17 cellular contexts compared by ENCODE assay signal in genomic region chr5:2169862-2170820, GRCh38.
"Had no signal": no experiment of that assay in that cellular context is flagged by ENCODE, and none has a peak within 500 bp of the region (broad histone marks: within the 10 kb centered on the region; RNA-seq: fewer than 3 reads in every experiment).

No MANE protein-coding gene starts in this region.

- H3K4me1 Mint-ChIP-seq: activated B cell treated with CpG ODN at 0.5 μM for 24 hours; activated CD4-positive, alpha-beta T cell treated with anti-CD3 and anti-CD28 coated beads, Interleukin-2, amount 10 ng/mL, durations not matched to agents 24 days and 14 days had no signal

- DNase-seq: activated B cell treated with CpG ODN at 0.5 μM for 24 hours; activated CD4-positive, alpha-beta T cell treated with anti-CD3 and anti-CD28 coated beads, Interleukin-2, amount 10 ng/mL, durations not matched to agents 24 days and 14 days; activated CD8-positive, alpha-beta memory T cell treated with anti-CD3 and anti-CD28 coated beads for 24 hours; activated naive CD4-positive, alpha-beta T cell treated with anti-CD3 and anti-CD28 coated beads for 36 hours; esophagus squamous epithelium; foreskin fibroblast; heart right ventricle; islet precursor cell; midbrain; occipital lobe; psoas muscle; sigmoid colon; stimulated activated CD4-positive, alpha-beta T cell treated with anti-CD3 and anti-CD28 coated beads, Interleukin-12 subunit alpha, Interleukin-12 subunit beta, amount 100 ng/mL, for 4 hours; stimulated activated naive CD4-positive, alpha-beta T cell treated with Interleukin-2 at 50 U/mL for 16 hours; T-helper 2 cell; upper lobe of right lung had no signal

- ATAC-seq: psoas muscle, upper lobe of right lung had no signal

- H3K4me3 Mint-ChIP-seq: activated B cell treated with CpG ODN at 0.5 μM for 24 hours; activated CD4-positive, alpha-beta T cell treated with anti-CD3 and anti-CD28 coated beads, Interleukin-2, amount 10 ng/mL, durations not matched to agents 24 days and 14 days; activated naive CD4-positive, alpha-beta T cell treated with anti-CD3 and anti-CD28 coated beads for 36 hours had no signal

- H3K27me3 Mint-ChIP-seq: activated B cell treated with CpG ODN at 0.5 μM for 24 hours had no signal

- H3K27me3 ChIP-seq: cardiac muscle cell had no signal

- H3K9me3 Mint-ChIP-seq: activated B cell treated with CpG ODN at 0.5 μM for 24 hours; activated CD4-positive, alpha-beta T cell treated with anti-CD3 and anti-CD28 coated beads, Interleukin-2, amount 10 ng/mL, durations not matched to agents 24 days and 14 days; activated naive CD4-positive, alpha-beta T cell treated with anti-CD3 and anti-CD28 coated beads for 36 hours had no signal

- H3K36me3 ChIP-seq: cardiac muscle cell, esophagus squamous epithelium, heart right ventricle, sigmoid colon, upper lobe of right lung had no signal

- H3K27ac Mint-ChIP-seq: activated B cell treated with CpG ODN at 0.5 μM for 24 hours; activated CD4-positive, alpha-beta T cell treated with anti-CD3 and anti-CD28 coated beads, Interleukin-2, amount 10 ng/mL, durations not matched to agents 24 days and 14 days; activated naive CD4-positive, alpha-beta T cell treated with anti-CD3 and anti-CD28 coated beads for 36 hours had no signal

- H3K4me1 ChIP-seq: esophagus squamous epithelium, heart right ventricle, psoas muscle, sigmoid colon, upper lobe of right lung had no signal

- H3K4me3 ChIP-seq: cardiac muscle cell, esophagus squamous epithelium, heart right ventricle, psoas muscle, sigmoid colon, upper lobe of right lung had no signal

- H3K9me3 ChIP-seq: esophagus squamous epithelium, heart right ventricle, psoas muscle, sigmoid colon, upper lobe of right lung had no signal

- H3K27ac ChIP-seq: cardiac muscle cell, esophagus squamous epithelium, heart right ventricle, psoas muscle, sigmoid colon, upper lobe of right lung had no signal
